30 cellular contexts compared by ENCODE assay signal in genomic region chr19:39157997-39158389, GRCh38. TPM values are rescaled to one million over a fixed set of nuclear protein-coding genes. Genes with fewer than 3 reads are reported as not detected.
A peak's percentile ranks its signal among the peaks of the same experiment; 100 is the strongest.
DNase-seq lines count a peak whose midpoint lies in the region; ATAC-seq, FAIRE-seq and TF ChIP-seq lines count a peak whose summit lies in the region.
"Had no signal": no experiment of that assay in that cellular context is flagged by ENCODE, and none has a peak within 500 bp of the region (broad histone marks: within the 10 kb centered on the region; RNA-seq: fewer than 3 reads in every experiment).

No MANE protein-coding gene starts in this region.

- DNase-seq in GM12891 (ENCODE audit: insufficient read length, low spot score) (no peak), WTC11 (ENCODE audit: low spot score) (no peak), glutamatergic neuron (no peak), retinal pigment epithelial cell (ENCODE audit: low read depth) (no peak), SKM-1 (lab: John Stamatoyannopoulos, UW; ENCODE audit: unreplicated experiment) (no peak), NCI-H1417 treated with DMSO at 0.1 percent for 48 hours (lab: John Stamatoyannopoulos, UW) (no peak), NCI-H1694 treated with DMSO at 0.1 percent for 48 hours (lab: John Stamatoyannopoulos, UW) (no peak)
- DNase-seq in activated CD4-positive, alpha-beta T cell treated with anti-CD3 and anti-CD28 coated beads for 4 hours = no peak
- DNase-seq: activated CD4-positive, alpha-beta memory T cell treated with anti-CD3 and anti-CD28 coated beads for 36 hours; activated CD4-positive, CD25-positive, alpha-beta regulatory T cell; activated naive CD8-positive, alpha-beta T cell treated with anti-CD3 and anti-CD28 coated beads, Interleukin-2, amount 10 ng/mL, durations not matched to agents 7 days and 5 days; HCEC 1CT; left ventricle myocardium inferior; NCI-H1105 treated with DMSO at 0.1 percent for 48 hours; NCI-H2081 treated with DMSO at 0.1 percent for 48 hours; psoas muscle; Right ventricle myocardium superior; small intestine; stimulated activated CD4-positive, alpha-beta T cell treated with anti-CD3 and anti-CD28 coated beads, Interleukin-2, amount 100 ng/mL, for 24 hours; testis had no signal

- peak; percentile 76 for FAIRE-seq in GM12891 (lab: Jason Lieb, UNC)
- FAIRE-seq: D721Med, frontal cortex, islet of Langerhans, small intestine had no signal

- H3K36me3 Mint-ChIP-seq in WTC11 = peaks cover 4% of the 10 kb centered on the region; the same call in 1 of the 2 replicates
- H3K36me3 Mint-ChIP-seq in glutamatergic neuron (ENCODE audit: unreplicated experiment) = peaks cover 5% of the 10 kb centered on the region
- H3K36me3 Mint-ChIP-seq: activated CD4-positive, alpha-beta memory T cell treated with anti-CD3 and anti-CD28 coated beads for 36 hours; activated naive CD8-positive, alpha-beta T cell treated with anti-CD3 and anti-CD28 coated beads, Interleukin-2, amount 10 ng/mL, durations not matched to agents 7 days and 5 days had no signal

- H3K4me1 Mint-ChIP-seq in WTC11 (peaks cover 43% of the 10 kb centered on the region), glutamatergic neuron (ENCODE audit: low read depth, unreplicated experiment) (peaks cover 35% of the 10 kb centered on the region)

- POLR2A ChIA-PET in WTC11 (lab: Charles Lee) = no interaction called here

- peak overlapping the region; percentile 41 for H3K4me3 ChIP-seq in retinal pigment epithelial cell (ENCODE audit: low read length)
- H3K4me3 ChIP-seq: left ventricle myocardium inferior, psoas muscle, testis had no signal

- TF ChIP-seq CTCF in WTC11 (IDR thresholded peaks at IDR 0.05) (no peak), glutamatergic neuron (IDR thresholded peaks at IDR 0.05; ENCODE audit: partially characterized antibody, unreplicated experiment) (no peak), retinal pigment epithelial cell (conservative IDR thresholded peaks at IDR 0.05; ENCODE audit: low read depth, low read length) (no peak)

- CTCF ChIA-PET in WTC11 (lab: Charles Lee) = no interaction called here

- H3K27me3 Mint-ChIP-seq in WTC11 (ENCODE audit: low read depth) (no peaks in the 10 kb centered on the region; the same call in 1 of the 2 replicates), glutamatergic neuron (ENCODE audit: unreplicated experiment) (peaks cover 4% of the 10 kb centered on the region)
- H3K27me3 Mint-ChIP-seq: activated CD4-positive, alpha-beta memory T cell treated with anti-CD3 and anti-CD28 coated beads for 36 hours; activated naive CD8-positive, alpha-beta T cell treated with anti-CD3 and anti-CD28 coated beads, Interleukin-2, amount 10 ng/mL, durations not matched to agents 7 days and 5 days had no signal

- peak overlapping the region; percentile 94 for H3K27ac Mint-ChIP-seq in WTC11
- peak overlapping the region; percentile 72 for H3K27ac Mint-ChIP-seq in glutamatergic neuron (ENCODE audit: unreplicated experiment)
- H3K27ac Mint-ChIP-seq: activated CD4-positive, alpha-beta memory T cell treated with anti-CD3 and anti-CD28 coated beads for 36 hours; activated naive CD8-positive, alpha-beta T cell treated with anti-CD3 and anti-CD28 coated beads, Interleukin-2, amount 10 ng/mL, durations not matched to agents 7 days and 5 days; activated T-helper 2 cell treated with anti-CD3 and anti-CD28 coated beads, Interferon-gamma antibody, Interleukin-2, Interleukin-4, amounts not matched to agents 10 μg/mL and 5 μg/mL and 100 μg/mL, durations not matched to agents 14 hours and 24 hours and 36 hours; stimulated activated effector memory CD8-positive, alpha-beta T cell treated with anti-CD3 and anti-CD28 coated beads, Interleukin-12 subunit alpha, Interleukin-12 subunit beta, amount 100 ng/mL, for 72 hours had no signal

- TF ChIP-seq POLR2A in GM12891 (IDR thresholded peaks at IDR 0.05; ENCODE audit: low read depth, low read length) = no peak

- H3K9me3 Mint-ChIP-seq in WTC11 (no peaks in the 10 kb centered on the region), glutamatergic neuron (ENCODE audit: unreplicated experiment) (peaks cover 5% of the 10 kb centered on the region)
- H3K9me3 Mint-ChIP-seq: activated CD4-positive, alpha-beta memory T cell treated with anti-CD3 and anti-CD28 coated beads for 36 hours; activated naive CD8-positive, alpha-beta T cell treated with anti-CD3 and anti-CD28 coated beads, Interleukin-2, amount 10 ng/mL, durations not matched to agents 7 days and 5 days; activated T-helper 2 cell treated with anti-CD3 and anti-CD28 coated beads, Interferon-gamma antibody, Interleukin-2, Interleukin-4, amounts not matched to agents 10 μg/mL and 5 μg/mL and 100 μg/mL, durations not matched to agents 14 hours and 24 hours and 36 hours; CD14-positive monocyte; stimulated activated effector memory CD8-positive, alpha-beta T cell treated with anti-CD3 and anti-CD28 coated beads, Interleukin-12 subunit alpha, Interleukin-12 subunit beta, amount 100 ng/mL, for 72 hours had no signal

- H3K4me3 Mint-ChIP-seq in WTC11 (no peak overlapping the region), glutamatergic neuron (ENCODE audit: unreplicated experiment) (peak overlapping the region; percentile 20)
- H3K4me3 Mint-ChIP-seq: activated CD4-positive, alpha-beta memory T cell treated with anti-CD3 and anti-CD28 coated beads for 36 hours; activated naive CD8-positive, alpha-beta T cell treated with anti-CD3 and anti-CD28 coated beads, Interleukin-2, amount 10 ng/mL, durations not matched to agents 7 days and 5 days; CD14-positive monocyte; stimulated activated effector memory CD8-positive, alpha-beta T cell treated with anti-CD3 and anti-CD28 coated beads, Interleukin-12 subunit alpha, Interleukin-12 subunit beta, amount 100 ng/mL, for 72 hours had no signal

- ATAC-seq in WTC11 = no peak
- ATAC-seq: psoas muscle; stimulated activated effector memory CD8-positive, alpha-beta T cell treated with anti-CD3 and anti-CD28 coated beads, Interleukin-12 subunit alpha, Interleukin-12 subunit beta, amount 100 ng/mL, for 72 hours had no signal

TF ChIP-seq in GM12891, 5 proteins besides CTCF, POLR2A, EP300 and RAD21:
- 0 out of 2 replicates have a peak, but pooled peaks have one; percentile 40 for TF ChIP-seq POLR2AphosphoS5 (IDR thresholded peaks at IDR 0.05; ENCODE audit: low read depth, low read length)
- no peak for TF ChIP-seq POU2F2 (IDR thresholded peaks at IDR 0.05; ENCODE audit: low read depth, low read length)
- no peak for TF ChIP-seq PAX5 (IDR thresholded peaks at IDR 0.05; ENCODE audit: insufficient read depth, low read length, severe bottlenecking)

TF ChIP-seq in WTC11, 78 proteins besides CTCF, POLR2A, EP300 and RAD21:
- 0 out of 2 replicates have a peak, but pooled peaks have one; percentile 36 for TF ChIP-seq FOXP1 (CRISPR knock-in tag; IDR thresholded peaks at IDR 0.05; ENCODE audit: borderline replicate concordance)
- TF ChIP-seq CREB1 (CRISPR knock-in tag; IDR thresholded peaks at IDR 0.05) = no peak

RNA-seq across cellular contexts. Expression of gene PAK4, which starts 32.4 kb away (rescaled TPM):
- polyA plus RNA-seq in GM12891 (2012; ENCODE audit: low read depth, missing spikeins) = 6.5 TPM
- total RNA-seq in WTC11 (2021) (69.8 to 77.7 TPM (median 73.9 TPM) in 3 replicates), glutamatergic neuron (ENCODE audit: unreplicated experiment) (52.5 TPM)

RNA-seq across cellular contexts. Expression of gene NCCRP1, which starts 38.8 kb away (rescaled TPM):
- polyA plus RNA-seq in GM12891 (2012; ENCODE audit: low read depth, missing spikeins) = 0.05 TPM
- total RNA-seq in WTC11 (2021) (2.0 to 2.5 TPM (median 2.2 TPM) in 3 replicates), glutamatergic neuron (ENCODE audit: unreplicated experiment) (0.61 TPM)
- total RNA-seq: activated CD4-positive, alpha-beta memory T cell treated with anti-CD3 and anti-CD28 coated beads for 36 hours; activated naive CD8-positive, alpha-beta T cell treated with anti-CD3 and anti-CD28 coated beads, Interleukin-2, amount 10 ng/mL, durations not matched to agents 7 days and 5 days; activated T-helper 2 cell treated with anti-CD3 and anti-CD28 coated beads, Interferon-gamma antibody, Interleukin-2, Interleukin-4, amounts not matched to agents 10 μg/mL and 5 μg/mL and 100 μg/mL, durations not matched to agents 14 hours and 24 hours and 36 hours; cerebellum; frontal cortex; left ventricle myocardium inferior; MCF 10A; mononuclear cell; Right ventricle myocardium superior had no signal
- polyA plus RNA-seq: CD14-positive monocyte, neural cell had no signal

RNA-seq across cellular contexts. Expression of gene SYCN, which starts 46.1 kb away (rescaled TPM):
- not detected for polyA plus RNA-seq in GM12891 (2012; ENCODE audit: low read depth, missing spikeins)
- total RNA-seq in WTC11 (2021) = 0.37 to 1.1 TPM (median 0.77 TPM) in 3 replicates
- not detected for total RNA-seq in glutamatergic neuron (ENCODE audit: unreplicated experiment)
- total RNA-seq: activated CD4-positive, alpha-beta memory T cell treated with anti-CD3 and anti-CD28 coated beads for 36 hours; activated naive CD8-positive, alpha-beta T cell treated with anti-CD3 and anti-CD28 coated beads, Interleukin-2, amount 10 ng/mL, durations not matched to agents 7 days and 5 days; activated T-helper 2 cell treated with anti-CD3 and anti-CD28 coated beads, Interferon-gamma antibody, Interleukin-2, Interleukin-4, amounts not matched to agents 10 μg/mL and 5 μg/mL and 100 μg/mL, durations not matched to agents 14 hours and 24 hours and 36 hours; cerebellum; frontal cortex; left ventricle myocardium inferior; MCF 10A; mononuclear cell; Right ventricle myocardium superior had no signal
- polyA plus RNA-seq: CD14-positive monocyte, neural cell, psoas muscle had no signal
